8 cellular contexts compared by ENCODE assay signal in genomic region chr4:3387943-3388348, GRCh38. TPM values are rescaled to one million over a fixed set of nuclear protein-coding genes. Genes with fewer than 3 reads are reported as not detected.
A peak's percentile ranks its signal among the peaks of the same experiment; 100 is the strongest.
DNase-seq lines count a peak whose midpoint lies in the region; ATAC-seq and TF ChIP-seq lines count a peak whose summit lies in the region.

No MANE protein-coding gene starts in this region.

- intact Hi-C loops in esophagus muscularis mucosa (cut with DNase I) = no loop called here
- intact Hi-C loops in natural killer cell (cut with micrococcal nuclease) = no loop called here
- intact Hi-C loops in CD4-positive, alpha-beta T cell (cut with DNase I, micrococcal nuclease) = no loop called here

- H3K4me1 ChIP-seq in DOHH2 (ENCODE audit: control insufficient read depth, low read length) (peaks cover 28% of the 10 kb centered on the region), GM23338 (ENCODE audit: insufficient read depth) (peaks cover 42% of the 10 kb centered on the region), esophagus muscularis mucosa (peaks cover 22 to 48% (median 43%) of the 10 kb centered on the region in 4 donors)

- TF ChIP-seq POLR2A in esophagus muscularis mucosa (IDR thresholded peaks at IDR 0.05; ENCODE audit: low read depth) = no peak

- peak overlapping the region; percentile 47 for H3K4me3 Mint-ChIP-seq in GM23338
- H3K4me3 Mint-ChIP-seq in natural killer cell = peak overlapping the region; percentile 54
- no peak overlapping the region for H3K4me3 Mint-ChIP-seq in CD4-positive, alpha-beta T cell

- H3K27ac Mint-ChIP-seq in GM23338 (no peak overlapping the region; the same call in 1 of the 2 replicates), natural killer cell (peak overlapping the region in 1 of 2 donors; percentile 44)
- no peak overlapping the region for H3K27ac Mint-ChIP-seq in CD4-positive, alpha-beta T cell

- H3K79me2 ChIP-seq in DOHH2 (ENCODE audit: control insufficient read depth, low read length) (no peaks in the 10 kb centered on the region), GM23338 (replicated peaks; ENCODE audit: insufficient read depth) (no peaks in the 10 kb centered on the region)

- TF ChIP-seq CTCF in DOHH2 (IDR thresholded peaks at IDR 0.05; ENCODE audit: low read depth, low read length, poor library complexity, severe bottlenecking) = no peak
- no peak for TF ChIP-seq CTCF in GM23338 (conservative IDR thresholded peaks at IDR 0.05; ENCODE audit: low read depth in 2 of 2)
- TF ChIP-seq CTCF in esophagus muscularis mucosa (IDR thresholded peaks at IDR 0.05) = no peak
- TF ChIP-seq CTCF in natural killer cell (IDR thresholded peaks at IDR 0.05) = no peak
- TF ChIP-seq CTCF in CD4-positive, alpha-beta T cell (IDR thresholded peaks at IDR 0.05) = no peak

- H4K20me1 ChIP-seq in DOHH2 (ENCODE audit: control insufficient read depth, insufficient read depth, low read depth, low read length) (no peaks in the 10 kb centered on the region), GM23338 (replicated peaks; ENCODE audit: insufficient read depth) (no peaks in the 10 kb centered on the region)

- H3K36me3 Mint-ChIP-seq in GM23338 (ENCODE audit: low read depth) = no peaks in the 10 kb centered on the region; the same call in 2 of the 3 replicates
- no peaks in the 10 kb centered on the region for H3K36me3 Mint-ChIP-seq in natural killer cell
- H3K36me3 Mint-ChIP-seq in CD4-positive, alpha-beta T cell (ENCODE audit: low read depth) = no peaks in the 10 kb centered on the region

- H3K27me3 ChIP-seq in DOHH2 (ENCODE audit: control insufficient read depth, low read length) = peaks cover 10% of the 10 kb centered on the region; the same call in 1 of the 2 replicates
- no peaks in the 10 kb centered on the region for H3K27me3 ChIP-seq in GM23338 (ENCODE audit: insufficient read depth)
- no peaks in the 10 kb centered on the region for H3K27me3 ChIP-seq in esophagus muscularis mucosa
- H3K27me3 ChIP-seq in CD4-positive, alpha-beta T cell (ENCODE audit: control insufficient read depth, insufficient read depth, low read length) = no peaks in the 10 kb centered on the region

- H3K27me3 Mint-ChIP-seq in GM23338 (ENCODE audit: insufficient read depth, low read depth, poor library complexity) (peaks cover 13% of the 10 kb centered on the region), natural killer cell (ENCODE audit: low read depth in 2 of 2) (peaks cover 6 to 16% of the 10 kb centered on the region in 2 donors)
- H3K27me3 Mint-ChIP-seq in CD4-positive, alpha-beta T cell = no peaks in the 10 kb centered on the region

- ATAC-seq in GM23338 (peak; percentile 36), natural killer cell (no peak)
- ATAC-seq in CD4-positive, alpha-beta T cell (ENCODE audit: poor library complexity) = no peak

- H3K4me2 ChIP-seq in DOHH2 (ENCODE audit: low read length) (peak overlapping the region; percentile 93), GM23338 (0 out of 2 replicates have a peak overlapping the region, but pooled peaks have one; percentile 44)

- POLR2A ChIA-PET in CD4-positive, alpha-beta T cell (lab: Charles Lee) = no interaction called here
- POLR2A ChIA-PET in HEK293T (lab: Yijun Ruan, JAX) = interaction anchor here (1.1 to 1.4 kb wide), 2 partner anchors 17 to 18 kb away, joined by 3 read pairs; no protein-coding TSS in a partner anchor

- peaks cover 70% of the 10 kb centered on the region for H3K4me1 Mint-ChIP-seq in GM23338
- H3K4me1 Mint-ChIP-seq in natural killer cell = peaks cover 19 to 36% of the 10 kb centered on the region in 2 donors
- H3K4me1 Mint-ChIP-seq in CD4-positive, alpha-beta T cell (ENCODE audit: low read depth) = peaks cover 29% of the 10 kb centered on the region

- H3F3A ChIP-seq in DOHH2 (ENCODE audit: control insufficient read depth, insufficient read depth) (0 out of 2 replicates have a peak, but pooled peaks cover 6% of the 10 kb centered on the region), GM23338 (replicated peaks; ENCODE audit: low read depth) (no peaks in the 10 kb centered on the region)

- no peaks in the 10 kb centered on the region for H3K9me3 ChIP-seq in DOHH2 (ENCODE audit: control insufficient read depth, insufficient read depth, low read length)
- no peaks in the 10 kb centered on the region for H3K9me3 ChIP-seq in esophagus muscularis mucosa
- no peaks in the 10 kb centered on the region for H3K9me3 ChIP-seq in CD4-positive, alpha-beta T cell (ENCODE audit: control insufficient read depth, low read length)

- peak overlapping the region; percentile 62 for H3K27ac ChIP-seq in DOHH2 (ENCODE audit: low read depth, low read length)
- no peak overlapping the region for H3K27ac ChIP-seq in GM23338 (ENCODE audit: low read depth)
- peak overlapping the region; percentile 61 to 77 (median 74) for H3K27ac ChIP-seq in esophagus muscularis mucosa (replicated peaks in 1 of 4)
- no peak overlapping the region for H3K27ac ChIP-seq in CD4-positive, alpha-beta T cell (ENCODE audit: low read depth, low read length)

- no peaks in the 10 kb centered on the region for H3K9me3 Mint-ChIP-seq in GM23338
- H3K9me3 Mint-ChIP-seq in natural killer cell = no peaks in the 10 kb centered on the region
- H3K9me3 Mint-ChIP-seq in CD4-positive, alpha-beta T cell = no peaks in the 10 kb centered on the region

- H3K36me3 ChIP-seq in DOHH2 (ENCODE audit: control insufficient read depth, low read length) = no peaks in the 10 kb centered on the region
- H3K36me3 ChIP-seq in GM23338 (ENCODE audit: insufficient read depth) = no peaks in the 10 kb centered on the region
- no peaks in the 10 kb centered on the region for H3K36me3 ChIP-seq in esophagus muscularis mucosa

- TF ChIP-seq EP300 in esophagus muscularis mucosa (IDR thresholded peaks at IDR 0.05) = no peak

- CTCF ChIA-PET in CD4-positive, alpha-beta T cell (lab: Charles Lee) = no interaction called here
- CTCF ChIA-PET in HEK293T (lab: Yijun Ruan, JAX) = no interaction called here

- H3K9me2 ChIP-seq in DOHH2 (replicated peaks; ENCODE audit: control insufficient read depth, low read length) = no peaks in the 10 kb centered on the region
- no peaks in the 10 kb centered on the region for H3K9me2 ChIP-seq in GM23338 (ENCODE audit: insufficient read depth)

- H3K4me3 ChIP-seq in DOHH2 (ENCODE audit: low read length) (peak overlapping the region; percentile 70), GM23338 (no peak overlapping the region), esophagus muscularis mucosa (peak overlapping the region; percentile 36 to 45 (median 39))

- H2AFZ ChIP-seq in GM23338 = no peak overlapping the region

- WGBS in esophagus muscularis mucosa = 25% methylated on average over 6 of the region's 12 CpGs

- DNase-seq in GM23338 (ENCODE audit: low spot score) (no peak), NOMO-1 treated with dmso at 0.1 percent for 144 hours (lab: John Stamatoyannopoulos, UW; ENCODE audit: unreplicated experiment) (peak; percentile 62), esophagus muscularis mucosa (ENCODE audit: extremely low spot score) (peak; percentile 95), natural killer cell (no peak), HEK293T (ENCODE audit: extremely low spot score) (no peak)
- DNase-seq in activated CD4-positive, CD25-positive, alpha-beta regulatory T cell treated with anti-CD3 and anti-CD28 coated beads, Interleukin-2, amount 50 U/mL, for 72 hours = no peak
- no peak for DNase-seq in CD4-positive, alpha-beta T cell

TF ChIP-seq in GM23338, 12 proteins besides CTCF, POLR2A, EP300 and RAD21 (continues in another document):
- TF ChIP-seq NANOG (IDR thresholded peaks at IDR 0.05; ENCODE audit: borderline replicate concordance) (no peak), EZH2phosphoT487 (IDR thresholded peaks at IDR 0.05; ENCODE audit: unreplicated experiment) (no peak), JUNB (IDR thresholded peaks at IDR 0.05; ENCODE audit: unreplicated experiment) (no peak), EZH2 (IDR thresholded peaks at IDR 0.05; ENCODE audit: low read depth, unreplicated experiment) (no peak), CREB1 (CRISPR knock-in tag; IDR thresholded peaks at IDR 0.05; ENCODE audit: low read depth) (no peak)

TF ChIP-seq in HEK293T, 16 proteins besides CTCF, POLR2A, EP300 and RAD21:
- TF ChIP-seq, protein P1, sequence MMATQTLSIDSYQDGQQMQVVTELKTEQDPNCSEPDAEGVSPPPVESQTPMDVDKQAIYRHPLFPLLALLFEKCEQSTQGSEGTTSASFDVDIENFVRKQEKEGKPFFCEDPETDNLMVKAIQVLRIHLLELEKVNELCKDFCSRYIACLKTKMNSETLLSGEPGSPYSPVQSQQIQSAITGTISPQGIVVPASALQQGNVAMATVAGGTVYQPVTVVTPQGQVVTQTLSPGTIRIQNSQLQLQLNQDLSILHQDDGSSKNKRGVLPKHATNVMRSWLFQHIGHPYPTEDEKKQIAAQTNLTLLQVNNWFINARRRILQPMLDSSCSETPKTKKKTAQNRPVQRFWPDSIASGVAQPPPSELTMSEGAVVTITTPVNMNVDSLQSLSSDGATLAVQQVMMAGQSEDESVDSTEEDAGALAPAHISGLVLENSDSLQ (IDR thresholded peaks at IDR 0.05) = no peak

RNA-seq across cellular contexts. Expression of gene HGFAC, which starts 53.8 kb away (rescaled TPM):
- 0.94 TPM in 1 of 2 replicates, not detected in the other for total RNA-seq in GM23338 (2014; rRNA removed; shearing (Covaris generic))
- not detected in 2 replicates for polyA plus RNA-seq in GM23338 (2016; fragmentation: Nextera tagmentation; extraction: Ambion mirVana)
- total RNA-seq in esophagus muscularis mucosa (1 to 10 TPM in 1 of 4 donors, under 1 TPM in 1, not detected in 2; 0.52 to 2.3 TPM), natural killer cell (under 1 TPM in 2 of 3 donors, not detected in 1; 0.43 to 0.54 TPM)
- total RNA-seq in CD4-positive, alpha-beta T cell = under 1 TPM; 0.25 to 0.75 TPM

Comparison
In these comparisons a context has a peak if more than half of its experiments do, and no peak if none do; other contexts are left out.
1. H3K27ac ChIP-seq: peak in DOHH2 (single experiment) and esophagus muscularis mucosa (4 of 4); none in GM23338 (single experiment) and CD4-positive, alpha-beta T cell (single experiment).
2. DNase-seq: peak in NOMO-1 treated with dmso at 0.1 percent for 144 hours (single experiment) and esophagus muscularis mucosa (single experiment); none in GM23338 (single experiment), natural killer cell (single experiment), activated CD4-positive, CD25-positive, alpha-beta regulatory T cell treated with anti-CD3 and anti-CD28 coated beads, Interleukin-2, amount 50 U/mL, for 72 hours (single experiment), CD4-positive, alpha-beta T cell (0 of 10) and HEK293T (single experiment).